Comparison of ENCODE assay signal across 18 cellular contexts in the genomic region with DNA sequence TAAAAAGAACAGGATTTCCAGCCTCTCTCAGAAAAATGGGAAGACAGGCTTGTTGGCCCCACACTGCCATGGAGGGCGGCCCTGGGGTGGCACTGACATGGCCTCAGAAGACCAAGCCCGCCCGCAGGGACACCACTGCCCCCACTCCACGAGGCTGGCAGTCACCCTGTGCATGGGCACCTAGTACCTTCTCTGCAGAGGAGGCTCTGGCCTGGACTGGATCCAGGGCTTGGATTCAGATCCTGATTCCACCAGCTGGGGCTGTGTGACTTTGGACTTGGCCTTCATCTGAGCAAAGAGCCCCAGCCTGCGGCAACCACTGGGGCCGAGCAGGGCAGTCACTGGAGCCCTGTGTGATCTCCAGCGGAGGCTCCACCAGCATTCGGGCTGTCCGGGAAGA. TPM values are rescaled to one million over a fixed set of nuclear protein-coding genes. Genes with fewer than 3 reads are reported as not detected.
DNase-seq lines count a peak whose midpoint lies in the region; ATAC-seq, FAIRE-seq and TF ChIP-seq lines count a peak whose summit lies in the region.
"Had no signal": no experiment of that assay in that cellular context is flagged by ENCODE, and none has a peak within 500 bp of the region (broad histone marks: within the 10 kb centered on the region; RNA-seq: fewer than 3 reads in every experiment).

No MANE protein-coding gene starts in this region.

- peaks cover 0 to 2% (median 2%) of the 10 kb centered on the region in 3 experiments; a peak in 4 of 7 replicates for H3K36me3 Mint-ChIP-seq in H9 (ENCODE audit: insufficient read depth in 1 of 3, low read depth in 3 of 3)
- H3K36me3 Mint-ChIP-seq in naive thymus-derived CD4-positive, alpha-beta T cell, result peaks cover 0 to 20% (median 0%) of the 10 kb centered on the region in 5 donors

- peaks cover 63% of the 10 kb centered on the region for H3K27me3 Mint-ChIP-seq in H9 (ENCODE audit: low read depth)
- H3K27me3 Mint-ChIP-seq in naive thymus-derived CD4-positive, alpha-beta T cell, result no peaks in the 10 kb centered on the region
- H3K27me3 Mint-ChIP-seq: CD4-positive, alpha-beta T cell; IgD-negative memory B cell had no signal

- TF ChIP-seq EP300 in HepG2 (IDR thresholded peaks at IDR 0.05; ENCODE audit: low read depth in 2 of 2, low read length in 2 of 2) (no peak), HepG2 (CRISPR knock-in tag; IDR thresholded peaks at IDR 0.05; ENCODE audit: borderline replicate concordance) (no peak)

- TF ChIP-seq POLR2A in breast epithelium (IDR thresholded peaks at IDR 0.05) (no peak), HepG2 (IDR thresholded peaks at IDR 0.05; ENCODE audit: insufficient read depth in 1 of 2, low read depth in 2 of 2, low read length in 2 of 2) (no peak)

- no peak overlapping the region for H3K18ac ChIP-seq in H9 (ENCODE audit: insufficient read length, low read depth, low read length)

- 94% methylated on average over 6 of the region's 9 CpGs for WGBS in mammary epithelial cell (ENCODE audit: low coverage, missing lambda C conversion rate)
- no CpG with 5 or more reads among the region's 9 CpGs for WGBS in H9 (ENCODE audit: extremely low coverage, insufficient read length, low lambda C conversion rate)
- WGBS in HepG2 (ENCODE audit: low lambda C conversion rate), result 90% methylated on average over 8 of the region's 9 CpGs
- 93 to 98% methylated on average over 9 of the region's 9 CpGs for WGBS in GM23248 (ENCODE audit: low coverage in 1 of 2, low lambda C conversion rate in 2 of 2, missing lambda C conversion rate in 2 of 2), 2 experiments

- H3F3A ChIP-seq in GM23248 (ENCODE audit: insufficient read depth), result no peaks in the 10 kb centered on the region

- TF ChIP-seq CTCF in breast epithelium (IDR thresholded peaks at IDR 0.05), result no peak
- TF ChIP-seq CTCF in mammary epithelial cell (conservative IDR thresholded peaks at IDR 0.05 in 1 of 2, IDR thresholded peaks at IDR 0.05 in 1 of 2; ENCODE audit: extremely low read depth in 1 of 2, insufficient read depth in 1 of 2, low read depth in 1 of 2, low read length in 2 of 2), result no peak
- TF ChIP-seq CTCF in H9 (conservative IDR thresholded peaks at IDR 0.05), result no peak
- TF ChIP-seq CTCF in HepG2 (CRISPR knock-in tag; IDR thresholded peaks at IDR 0.05), result no peak
- TF ChIP-seq CTCF in osteoblast (IDR thresholded peaks at IDR 0.05; ENCODE audit: extremely low read depth, low read depth, low read length), result no peak

- H2BK15ac ChIP-seq in H9 (ENCODE audit: low read depth, low read length), result no peak overlapping the region

- no peak overlapping the region for H2BK12ac ChIP-seq in H9 (ENCODE audit: insufficient read length, low read depth, low read length)

- no peak overlapping the region for H2AK5ac ChIP-seq in H9 (ENCODE audit: insufficient read length, low read length)

- dilution Hi-C loops in mammary epithelial cell (cut with HindIII; ENCODE audit: low sequenced_read_pairs), result no loop called here

- H3K9me3 ChIP-seq in breast epithelium, result no peaks in the 10 kb centered on the region
- no peaks in the 10 kb centered on the region for H3K9me3 ChIP-seq in mammary epithelial cell (replicated peaks; ENCODE audit: insufficient read depth, low read length)
- H3K9me3 ChIP-seq in H9 (ENCODE audit: control insufficient read depth, low read depth, low read length), result no peaks in the 10 kb centered on the region
- no peaks in the 10 kb centered on the region for H3K9me3 ChIP-seq in HepG2 (ENCODE audit: low read length)
- H3K9me3 ChIP-seq in osteoblast (ENCODE audit: low read depth, low read length), result no peaks in the 10 kb centered on the region
- H3K9me3 ChIP-seq in GM23248 (ENCODE audit: low read depth), result no peaks in the 10 kb centered on the region
- no peaks in the 10 kb centered on the region for H3K9me3 ChIP-seq in naive thymus-derived CD4-positive, alpha-beta T cell (ENCODE audit: control insufficient read depth in 2 of 3, low read length in 3 of 3)
- H3K9me3 ChIP-seq: BLaER1 treated with 17β-estradiol and CSF1 and Interleukin-3, amounts not matched to agents 10 nM and 100 nM had no signal

- no peak for ATAC-seq in HepG2
- ATAC-seq in naive thymus-derived CD4-positive, alpha-beta T cell, result no peak
- ATAC-seq: GM12878, GM23338, HCT116 had no signal

- H3K14ac ChIP-seq in H9 (ENCODE audit: insufficient read depth, low read length), result no peak overlapping the region

- H3K9me2 ChIP-seq in GM23248 (ENCODE audit: insufficient read depth), result no peaks in the 10 kb centered on the region

- no peak overlapping the region for H3K23ac ChIP-seq in H9 (ENCODE audit: insufficient read length, low read depth, low read length)

- FAIRE-seq in HepG2 (lab: Jason Lieb, UNC), result no peak
- FAIRE-seq: GM12878, GM18507 had no signal

- H2AFZ ChIP-seq in mammary epithelial cell (ENCODE audit: low read depth, low read length) (no peak overlapping the region), H9 (ENCODE audit: low read length) (no peak overlapping the region), HepG2 (ENCODE audit: low read length) (no peak overlapping the region), osteoblast (ENCODE audit: low read length) (no peak overlapping the region), GM23248 (no peak overlapping the region)
- H2AFZ ChIP-seq: GM23338 had no signal

- intact Hi-C loops in breast epithelium (cut with DNase I; ENCODE audit: low total_unique reads), result no loop called here
- intact Hi-C loops in mammary epithelial cell (cut with micrococcal nuclease), result no loop called here
- intact Hi-C loops in HepG2 (cut with micrococcal nuclease; ENCODE audit: unreplicated experiment), result no loop called here
- intact Hi-C loops in naive thymus-derived CD4-positive, alpha-beta T cell (cut with micrococcal nuclease), result no loop called here

- H4K20me1 ChIP-seq in mammary epithelial cell (ENCODE audit: insufficient read depth, low read length) (no peaks in the 10 kb centered on the region), H9 (ENCODE audit: control insufficient read depth, insufficient read depth, insufficient read length) (peaks cover 3% of the 10 kb centered on the region), HepG2 (ENCODE audit: insufficient read depth, low read length) (no peaks in the 10 kb centered on the region), osteoblast (ENCODE audit: insufficient read depth, low read length) (no peaks in the 10 kb centered on the region), GM23248 (ENCODE audit: insufficient read depth) (no peaks in the 10 kb centered on the region)
- H4K20me1 ChIP-seq: BLaER1 treated with 17β-estradiol and CSF1 and Interleukin-3, amounts not matched to agents 10 nM and 100 nM had no signal

- no peak overlapping the region for H3T11ph ChIP-seq in H9 (ENCODE audit: low read length)

- no peak overlapping the region for H2BK20ac ChIP-seq in H9 (ENCODE audit: low read depth, low read length, poor library complexity, severe bottlenecking)

- no peak overlapping the region for H3K27ac Mint-ChIP-seq in H9
- H3K27ac Mint-ChIP-seq in naive thymus-derived CD4-positive, alpha-beta T cell, result no peak overlapping the region
- H3K27ac Mint-ChIP-seq: CD4-positive, alpha-beta T cell; GM23338; IgD-negative memory B cell had no signal

- CTCF ChIA-PET in mammary epithelial cell (lab: Charles Lee; ENCODE audit: low non-redundant PET) (no interaction called here), HepG2 (lab: Yijun Ruan, JAX; ENCODE audit: low intra/inter-chr PET ratio, low total read pairs) (no interaction called here)
- CTCF ChIA-PET in naive thymus-derived CD4-positive, alpha-beta T cell (lab: Charles Lee), result interaction anchor here (0.6 kb wide), 1 partner anchor 12 kb away, joined by 3 read pairs; no protein-coding TSS in a partner anchor

- H3K27ac ChIP-seq in breast epithelium (peak overlapping the region; percentile 66 to 88), mammary epithelial cell (ENCODE audit: insufficient read depth, low read depth, low read length) (no peak overlapping the region), H9 (ENCODE audit: insufficient read length, low read depth, low read length) (no peak overlapping the region), HepG2 (ENCODE audit: extremely low read length, insufficient read depth, low read length) (no peak overlapping the region), osteoblast (ENCODE audit: low read depth, low read length) (no peak overlapping the region), GM23248 (no peak overlapping the region)
- no peak overlapping the region for H3K27ac ChIP-seq in naive thymus-derived CD4-positive, alpha-beta T cell (ENCODE audit: low read depth, low read length)
- H3K27ac ChIP-seq: BLaER1 treated with 17β-estradiol and CSF1 and Interleukin-3, amounts not matched to agents 10 nM and 100 nM had no signal

- H4K5ac ChIP-seq in H9 (ENCODE audit: insufficient read length, low read depth, low read length), result no peak overlapping the region

- no peak overlapping the region for H3K56ac ChIP-seq in H9 (ENCODE audit: insufficient read length, low read depth, low read length)

- H3K9ac ChIP-seq in mammary epithelial cell (ENCODE audit: insufficient read depth, low read length), result no peak overlapping the region
- H3K9ac ChIP-seq in H9 (ENCODE audit: extremely low read depth, insufficient read length, low read length), result no peak overlapping the region
- H3K9ac ChIP-seq in HepG2 (ENCODE audit: insufficient read depth, low read depth, low read length), result no peak overlapping the region
- no peak overlapping the region for H3K9ac ChIP-seq in GM23248
- H3K9ac ChIP-seq: BLaER1 treated with 17β-estradiol and CSF1 and Interleukin-3, amounts not matched to agents 10 nM and 100 nM had no signal

- no peaks in the 10 kb centered on the region; a peak in 1 of 5 replicates for H3K9me3 Mint-ChIP-seq in H9
- H3K9me3 Mint-ChIP-seq in naive thymus-derived CD4-positive, alpha-beta T cell, result no peaks in the 10 kb centered on the region
- H3K9me3 Mint-ChIP-seq: CD4-positive, alpha-beta T cell; GM23338; IgD-negative memory B cell had no signal

- no peak overlapping the region for H3K4me2 ChIP-seq in mammary epithelial cell (ENCODE audit: insufficient read depth, low read depth, low read length)
- no peak overlapping the region for H3K4me2 ChIP-seq in H9 (ENCODE audit: insufficient read depth, insufficient read length, low read length)
- H3K4me2 ChIP-seq in HepG2 (ENCODE audit: low read depth, low read length), result no peak overlapping the region
- no peak overlapping the region for H3K4me2 ChIP-seq in osteoblast (ENCODE audit: insufficient read depth, low read length)
- no peak overlapping the region for H3K4me2 ChIP-seq in GM23248 (ENCODE audit: unreplicated experiment)
- H3K4me2 ChIP-seq: BLaER1 treated with 17β-estradiol and CSF1 and Interleukin-3, amounts not matched to agents 10 nM and 100 nM; GM23338 had no signal

- no peak overlapping the region for H3K4me3 ChIP-seq in breast epithelium
- no peak overlapping the region for H3K4me3 ChIP-seq in mammary epithelial cell (replicated peaks in 1 of 3; ENCODE audit: insufficient read depth in 1 of 3, low read depth in 2 of 3, low read length in 3 of 3)
- H3K4me3 ChIP-seq in HepG2 (replicated peaks in 1 of 3; ENCODE audit: insufficient read depth in 1 of 3, low read depth in 2 of 3, low read length in 3 of 3), result no peak overlapping the region
- no peak overlapping the region for H3K4me3 ChIP-seq in osteoblast (ENCODE audit: insufficient read depth, low read length)
- H3K4me3 ChIP-seq in GM23248, result no peak overlapping the region
- H3K4me3 ChIP-seq in naive thymus-derived CD4-positive, alpha-beta T cell (ENCODE audit: low read length), result no peak overlapping the region
- H3K4me3 ChIP-seq: BLaER1 treated with 17β-estradiol and CSF1 and Interleukin-3, amounts not matched to agents 10 nM and 100 nM; GM12878; GM23338 had no signal

- no peak for TF ChIP-seq RAD21 in HepG2 (CRISPR knock-in tag; IDR thresholded peaks at IDR 0.05)

- peaks cover 16 to 35% of the 10 kb centered on the region in 2 experiments for H3K4me1 Mint-ChIP-seq in H9
- peaks cover 7 to 21% (median 13%) of the 10 kb centered on the region in 7 donors for H3K4me1 Mint-ChIP-seq in naive thymus-derived CD4-positive, alpha-beta T cell

- H3K4me3 Mint-ChIP-seq in H9, result no peak overlapping the region
- H3K4me3 Mint-ChIP-seq in naive thymus-derived CD4-positive, alpha-beta T cell, result no peak overlapping the region
- H3K4me3 Mint-ChIP-seq: CD4-positive, alpha-beta T cell; GM23338; IgD-negative memory B cell had no signal

- H3K4me1 ChIP-seq in breast epithelium (no peaks in the 10 kb centered on the region), mammary epithelial cell (ENCODE audit: insufficient read depth, low read length) (no peaks in the 10 kb centered on the region), H9 (ENCODE audit: insufficient read depth, low read length) (no peaks in the 10 kb centered on the region), HepG2 (ENCODE audit: insufficient read depth, low read length) (peaks cover 89% of the 10 kb centered on the region), osteoblast (ENCODE audit: insufficient read depth, low read length) (peaks cover 4% of the 10 kb centered on the region), GM23248 (ENCODE audit: insufficient read depth) (0 out of 2 replicates have a peak, but pooled peaks cover under 1% of the 10 kb centered on the region)
- peaks cover 0 to 7% of the 10 kb centered on the region in 2 donors for H3K4me1 ChIP-seq in naive thymus-derived CD4-positive, alpha-beta T cell (ENCODE audit: control insufficient read depth in 2 of 2, insufficient read depth in 2 of 2, low read length in 2 of 2)

- H2BK120ac ChIP-seq in H9 (ENCODE audit: low read depth, low read length, poor library complexity, severe bottlenecking), result no peak overlapping the region

- H4K8ac ChIP-seq in H9 (replicated peaks; ENCODE audit: insufficient read length, low read depth, low read length), result no peak overlapping the region

- POLR2A ChIA-PET in HepG2 (lab: Yijun Ruan, JAX), result no interaction called here
- POLR2A ChIA-PET in naive thymus-derived CD4-positive, alpha-beta T cell (lab: Charles Lee), result interaction anchor here (1.4 to 1.9 kb wide), 2 partner anchors 9 to 12 kb away, joined by 4 to 9 read pairs; no protein-coding TSS in a partner anchor

- H3K4ac ChIP-seq in H9 (ENCODE audit: low read depth, low read length), result no peak overlapping the region

- BruUV-seq in mammary epithelial cell (replicated peaks; lab: Mats Ljungman, UMichigan) (no TSS peak), HepG2 (replicated peaks; lab: Mats Ljungman, UMichigan) (no TSS peak)

- no peak overlapping the region for H2BK5ac ChIP-seq in H9 (ENCODE audit: insufficient read length, low read length)

- H3K36me3 ChIP-seq in breast epithelium, result no peaks in the 10 kb centered on the region
- no peaks in the 10 kb centered on the region for H3K36me3 ChIP-seq in mammary epithelial cell (ENCODE audit: insufficient read depth, low read length)
- peaks cover 0 to 3% of the 10 kb centered on the region in 2 experiments; a peak in 2 of 5 replicates for H3K36me3 ChIP-seq in HepG2 (replicated peaks in 1 of 2; ENCODE audit: control insufficient read depth in 1 of 2, insufficient read depth in 2 of 2, low read length in 2 of 2)
- H3K36me3 ChIP-seq in osteoblast (ENCODE audit: insufficient read depth, low read length), result peaks cover 7% of the 10 kb centered on the region
- no peaks in the 10 kb centered on the region for H3K36me3 ChIP-seq in GM23248 (ENCODE audit: low read depth)
- H3K36me3 ChIP-seq in naive thymus-derived CD4-positive, alpha-beta T cell (ENCODE audit: control insufficient read depth in 2 of 3, insufficient read depth in 3 of 3, low read length in 3 of 3), result peaks cover 0 to 17% (median 0%) of the 10 kb centered on the region in 3 experiments

- no peaks in the 10 kb centered on the region for H3K79me2 ChIP-seq in mammary epithelial cell (ENCODE audit: insufficient read depth, low read length)
- H3K79me2 ChIP-seq in H9 (ENCODE audit: insufficient read depth, low read length), result no peaks in the 10 kb centered on the region
- H3K79me2 ChIP-seq in HepG2 (ENCODE audit: insufficient read depth, low read length), result no peaks in the 10 kb centered on the region
- no peaks in the 10 kb centered on the region for H3K79me2 ChIP-seq in osteoblast (ENCODE audit: insufficient read depth, low read length)
- no peaks in the 10 kb centered on the region for H3K79me2 ChIP-seq in GM23248 (ENCODE audit: insufficient read depth)

- H3K23me2 ChIP-seq in H9 (ENCODE audit: insufficient read length, low read depth, low read length, poor library complexity, severe bottlenecking), result no peaks in the 10 kb centered on the region

- H3K27me3 ChIP-seq in breast epithelium (no peaks in the 10 kb centered on the region), mammary epithelial cell (ENCODE audit: insufficient read depth, low read length) (no peaks in the 10 kb centered on the region), H9 (ENCODE audit: insufficient read depth, low read length) (no peaks in the 10 kb centered on the region), HepG2 (ENCODE audit: control insufficient read depth in 1 of 2, insufficient read depth in 2 of 2, low read length in 2 of 2) (no peaks in the 10 kb centered on the region), osteoblast (ENCODE audit: insufficient read depth, low read length) (no peaks in the 10 kb centered on the region), GM23248 (replicated peaks; ENCODE audit: insufficient read depth) (no peaks in the 10 kb centered on the region)
- H3K27me3 ChIP-seq in naive thymus-derived CD4-positive, alpha-beta T cell (ENCODE audit: control insufficient read depth in 2 of 2, insufficient read depth in 2 of 2, low read length in 2 of 2), result no peaks in the 10 kb centered on the region
- H3K27me3 ChIP-seq: BLaER1 treated with 17β-estradiol and CSF1 and Interleukin-3, amounts not matched to agents 10 nM and 100 nM had no signal

- H3K79me1 ChIP-seq in H9 (ENCODE audit: insufficient read depth, low read depth, low read length, poor library complexity, severe bottlenecking), result no peaks in the 10 kb centered on the region

- H4K91ac ChIP-seq in H9 (ENCODE audit: insufficient read length, low read depth, low read length), result no peak overlapping the region

- DNase-seq in breast epithelium (ENCODE audit: low spot score in 2 of 2) (no peak), mammary epithelial cell (no peak), H9 (peak; percentile 24), HepG2 (ENCODE audit: low spot score) (no peak), osteoblast (ENCODE audit: insufficient read length, low spot score, missing footprints) (peak; percentile 53), GM23248 (no peak), NCI-H226 (no peak)
- DNase-seq in naive thymus-derived CD4-positive, alpha-beta T cell, result no peak
- DNase-seq: ACHN; Calu3; CD4-positive, alpha-beta T cell; DMS 273 treated with DMSO at 0.1 percent for 48 hours had no signal

- in situ Hi-C loops in mammary epithelial cell (cut with MboI; ENCODE audit: low sequenced_read_pairs in 2 of 2), result no loop called here
- in situ Hi-C loops in HepG2 (cut with HindIII; ENCODE audit: extremely low pct_ligation_motif_present, low pct_unique_long_range_greater_than_20kb), result no loop called here
- in situ Hi-C loops in GM23248 (cut with MboI), result no loop called here

RNA-seq across cellular contexts. Expression of gene FASN, which starts 16.8 kb away (rescaled TPM):
- total RNA-seq in breast epithelium, result 100 to 1,000 TPM in 1 of 3 donors, 10 to 100 TPM in 2; 95.4 to 590 (median 98.6) TPM
- 100 to 1,000 TPM; 126 to 452 TPM for total RNA-seq in mammary epithelial cell
- 217 TPM for polyA plus RNA-seq in mammary epithelial cell
- polyA minus RNA-seq in mammary epithelial cell, result 278 TPM
- 420 and 433 TPM in 2 replicates for total RNA-seq in H9 (2021)
- 101 and 192 TPM in 2 replicates for total RNA-seq in HepG2 (2016; rRNA removed; fragmentation: Illumina TruSeq; extraction: Trizol)
- 28.4 and 29.9 TPM in 2 replicates for total RNA-seq in HepG2 (2016; cell fraction: cytosol; rRNA removed; fragmentation: Illumina TruSeq; extraction: Trizol; ENCODE audit: low read depth)
- 118 and 157 TPM in 2 replicates for total RNA-seq in HepG2 (2016; cell fraction: insoluble cytoplasmic fraction; rRNA removed; fragmentation: Illumina TruSeq; extraction: Trizol)
- 63.2 and 68.3 TPM in 2 replicates for total RNA-seq in HepG2 (2016; cell fraction: membrane; rRNA removed; fragmentation: Illumina TruSeq; extraction: Trizol)
- total RNA-seq in HepG2 (2016; cell fraction: nucleus; rRNA removed; fragmentation: Illumina TruSeq; extraction: Trizol), result 147 and 173 TPM in 2 replicates
- 51.7 and 92.4 TPM in 2 replicates for polyA plus RNA-seq in HepG2 (2011; rRNA removed)
- 62.2 and 67.6 TPM in 2 replicates for polyA plus RNA-seq in HepG2 (2011; cell fraction: cytosol; rRNA removed)
- 516 and 545 TPM in 2 replicates for polyA plus RNA-seq in HepG2 (2011; cell fraction: nucleus; rRNA removed)
- 163 and 245 TPM in 2 replicates for polyA plus RNA-seq in HepG2 (2012)
- polyA plus RNA-seq in HepG2 (2016; cell fraction: cytosol; fragmentation: Illumina TruSeq; extraction: Trizol; ENCODE audit: low read depth), result 24.8 and 25.4 TPM in 2 replicates
- polyA plus RNA-seq in HepG2 (2016; cell fraction: insoluble cytoplasmic fraction; fragmentation: Illumina TruSeq; extraction: Trizol; ENCODE audit: low read depth), result 209 and 303 TPM in 2 replicates
- 52.3 and 61.0 TPM in 2 replicates for polyA plus RNA-seq in HepG2 (2016; cell fraction: membrane; fragmentation: Illumina TruSeq; extraction: Trizol; ENCODE audit: low read depth)
- polyA plus RNA-seq in HepG2 (2016; cell fraction: nucleus; fragmentation: Illumina TruSeq; extraction: Trizol; ENCODE audit: insufficient read depth, low read depth), result 501 and 529 TPM in 2 replicates
- polyA minus RNA-seq in HepG2 (2011; rRNA and poly(A)+ RNA removed; ENCODE audit: low replicate concordance), result 35.6 and 241 TPM in 2 replicates
- 226 and 344 TPM in 2 replicates for polyA minus RNA-seq in HepG2 (2011; cell fraction: cytosol; rRNA and poly(A)+ RNA removed)
- polyA minus RNA-seq in HepG2 (2011; cell fraction: nucleus; rRNA and poly(A)+ RNA removed), result 97.7 and 151 TPM in 2 replicates
- 120 and 142 TPM in 2 replicates for total RNA-seq in osteoblast
- total RNA-seq in GM23248 (2014; rRNA removed; shearing (Covaris generic)), result 33.8 and 38.2 TPM in 2 replicates
- 12.7 and 16.3 TPM in 2 replicates for polyA plus RNA-seq in GM23248 (2016; fragmentation: Nextera tagmentation; extraction: Ambion mirVana)
- 100 to 1,000 TPM in 2 of 5 experiments, 10 to 100 TPM in 3; 24.3 to 168 (median 59.0) TPM for total RNA-seq in naive thymus-derived CD4-positive, alpha-beta T cell
- polyA plus RNA-seq in naive thymus-derived CD4-positive, alpha-beta T cell, result 1 to 10 TPM in 1 of 2 donors, under 1 TPM in 1; 0.96 to 1.5 TPM

RNA-seq across cellular contexts. Expression of gene DUS1L, which starts 49.3 kb away (rescaled TPM):
- total RNA-seq in breast epithelium (10 to 100 TPM; 55.0 to 96.4 (median 82.0) TPM), mammary epithelial cell (10 to 100 TPM; 59.0 to 94.2 TPM), H9 (2021) (103 and 104 TPM in 2 replicates), HepG2 (2016; rRNA removed; fragmentation: Illumina TruSeq; extraction: Trizol) (67.9 and 109 TPM in 2 replicates), osteoblast (43.8 and 43.9 TPM in 2 replicates)
- polyA plus RNA-seq in mammary epithelial cell (65.9 TPM), HepG2 (2011; rRNA removed) (81.0 and 108 TPM in 2 replicates), GM23248 (2016; fragmentation: Nextera tagmentation; extraction: Ambion mirVana) (13.3 and 27.7 TPM in 2 replicates)
- polyA minus RNA-seq in mammary epithelial cell, result 74.3 TPM
- 206 and 220 TPM in 2 replicates for total RNA-seq in HepG2 (2016; cell fraction: cytosol; rRNA removed; fragmentation: Illumina TruSeq; extraction: Trizol; ENCODE audit: low read depth)
- total RNA-seq in HepG2 (2016; cell fraction: insoluble cytoplasmic fraction; rRNA removed; fragmentation: Illumina TruSeq; extraction: Trizol), result 58.4 and 113 TPM in 2 replicates
- total RNA-seq in HepG2 (2016; cell fraction: membrane; rRNA removed; fragmentation: Illumina TruSeq; extraction: Trizol), result 268 and 276 TPM in 2 replicates
- 69.9 and 102 TPM in 2 replicates for total RNA-seq in HepG2 (2016; cell fraction: nucleus; rRNA removed; fragmentation: Illumina TruSeq; extraction: Trizol)
- 64.5 and 97.7 TPM in 2 replicates for polyA plus RNA-seq in HepG2 (2011; cell fraction: cytosol; rRNA removed)
- 583 and 668 TPM in 2 replicates for polyA plus RNA-seq in HepG2 (2011; cell fraction: nucleus; rRNA removed)
- polyA plus RNA-seq in HepG2 (2012), result 82.7 and 123 TPM in 2 replicates
- 353 and 384 TPM in 2 replicates for polyA plus RNA-seq in HepG2 (2016; cell fraction: cytosol; fragmentation: Illumina TruSeq; extraction: Trizol; ENCODE audit: low read depth)
- polyA plus RNA-seq in HepG2 (2016; cell fraction: insoluble cytoplasmic fraction; fragmentation: Illumina TruSeq; extraction: Trizol; ENCODE audit: low read depth), result 138 and 172 TPM in 2 replicates
- polyA plus RNA-seq in HepG2 (2016; cell fraction: membrane; fragmentation: Illumina TruSeq; extraction: Trizol; ENCODE audit: low read depth), result 444 and 521 TPM in 2 replicates
- 330 and 339 TPM in 2 replicates for polyA plus RNA-seq in HepG2 (2016; cell fraction: nucleus; fragmentation: Illumina TruSeq; extraction: Trizol; ENCODE audit: insufficient read depth, low read depth)
- 47.0 and 79.2 TPM in 2 replicates for polyA minus RNA-seq in HepG2 (2011; rRNA and poly(A)+ RNA removed; ENCODE audit: low replicate concordance)
- polyA minus RNA-seq in HepG2 (2011; cell fraction: cytosol; rRNA and poly(A)+ RNA removed), result 31.7 and 34.4 TPM in 2 replicates
- 85.7 and 87.9 TPM in 2 replicates for polyA minus RNA-seq in HepG2 (2011; cell fraction: nucleus; rRNA and poly(A)+ RNA removed)
- total RNA-seq in GM23248 (2014; rRNA removed; shearing (Covaris generic)), result 61.2 and 96.4 TPM in 2 replicates
- 100 to 1,000 TPM; 127 to 157 (median 147) TPM for total RNA-seq in naive thymus-derived CD4-positive, alpha-beta T cell
- polyA plus RNA-seq in naive thymus-derived CD4-positive, alpha-beta T cell, result 100 to 1,000 TPM in 1 of 2 donors, 10 to 100 TPM in 1; 52.9 to 110 TPM

Comparison
In these comparisons a context has a peak if more than half of its experiments do, and no peak if none do; other contexts are left out.
1. H3K27ac ChIP-seq: peak in breast epithelium (2 of 2); none in mammary epithelial cell (single experiment), H9 (single experiment), HepG2 (single experiment), osteoblast (single experiment), GM23248 (single experiment) and naive thymus-derived CD4-positive, alpha-beta T cell (single experiment).
2. DNase-seq: peak in H9 (single experiment) and osteoblast (single experiment); none in breast epithelium (0 of 2), mammary epithelial cell (single experiment), HepG2 (single experiment), GM23248 (single experiment), NCI-H226 (single experiment) and naive thymus-derived CD4-positive, alpha-beta T cell (0 of 9).